ENCODE assay signal across 2 cellular contexts in genomic region chr6:149445573-149445972, GRCh38.
TF ChIP-seq lines count a peak whose summit lies in the region.

No MANE protein-coding gene starts in this region.

TF ChIP-seq in K562, 482 proteins besides CTCF, POLR2A, EP300 and RAD21:
- TF ChIP-seq TFE3 (CRISPR knock-in tag; IDR thresholded peaks at IDR 0.05) (peak; percentile 48; the same call in 1 of the 2 replicates), USF1 (CRISPR knock-in tag; IDR thresholded peaks at IDR 0.05) (peak; percentile 90), USF2 (CRISPR knock-in tag; IDR thresholded peaks at IDR 0.05) (peak; percentile 89), ZFP30 (CRISPR knock-in tag; IDR thresholded peaks at IDR 0.05; ENCODE audit: borderline replicate concordance) (no peak), CBFA2T2 (conservative IDR thresholded peaks at IDR 0.05) (no peak; the same call in 1 of the 2 replicates), RAD51 (IDR thresholded peaks at IDR 0.05; ENCODE audit: borderline replicate concordance, low read depth) (peak; percentile 77), BDP1 (IDR thresholded peaks at IDR 0.05; ENCODE audit: insufficient read depth, insufficient read length) (no peak)
TF ChIP-seq in K562: peak in this region for 4.

TF ChIP-seq in SK-N-SH treated with all-trans-retinoic acid at 6 μM for 48 hours, 23 proteins besides CTCF, POLR2A, EP300 and RAD21:
- TF ChIP-seq TOX (CRISPR knock-in tag; IDR thresholded peaks at IDR 0.05; ENCODE audit: borderline replicate concordance) (no peak), POU6F1 (CRISPR knock-in tag; IDR thresholded peaks at IDR 0.05; ENCODE audit: borderline replicate concordance, low read depth) (no peak), ARNTL (CRISPR knock-in tag; IDR thresholded peaks at IDR 0.05; ENCODE audit: borderline replicate concordance, low read depth) (no peak), RARB (CRISPR knock-in tag; IDR thresholded peaks at IDR 0.05) (no peak), CSDC2 (CRISPR knock-in tag; IDR thresholded peaks at IDR 0.05) (no peak), ZC3H10 (CRISPR knock-in tag; IDR thresholded peaks at IDR 0.05) (no peak), OSR1 (CRISPR knock-in tag; IDR thresholded peaks at IDR 0.05) (no peak), ESRRG (CRISPR knock-in tag; IDR thresholded peaks at IDR 0.05) (no peak), TSHZ2 (CRISPR knock-in tag; IDR thresholded peaks at IDR 0.05) (no peak), TCF4 (CRISPR knock-in tag; IDR thresholded peaks at IDR 0.05; ENCODE audit: borderline replicate concordance) (no peak), CSRNP3 (CRISPR knock-in tag; IDR thresholded peaks at IDR 0.05) (no peak), PATZ1 (CRISPR knock-in tag; IDR thresholded peaks at IDR 0.05; ENCODE audit: borderline replicate concordance) (no peak), ZFP3 (CRISPR knock-in tag; IDR thresholded peaks at IDR 0.05) (no peak), ZNF70 (CRISPR knock-in tag; IDR thresholded peaks at IDR 0.05) (no peak), PPARA (CRISPR knock-in tag; IDR thresholded peaks at IDR 0.05; ENCODE audit: borderline replicate concordance) (no peak), SNAI2 (CRISPR knock-in tag; IDR thresholded peaks at IDR 0.05) (no peak), BACH2 (CRISPR knock-in tag; IDR thresholded peaks at IDR 0.05; ENCODE audit: borderline replicate concordance) (no peak), ZNF8 (CRISPR knock-in tag; IDR thresholded peaks at IDR 0.05) (no peak)
